22 cellular contexts compared by ENCODE assay signal in the genomic region with DNA sequence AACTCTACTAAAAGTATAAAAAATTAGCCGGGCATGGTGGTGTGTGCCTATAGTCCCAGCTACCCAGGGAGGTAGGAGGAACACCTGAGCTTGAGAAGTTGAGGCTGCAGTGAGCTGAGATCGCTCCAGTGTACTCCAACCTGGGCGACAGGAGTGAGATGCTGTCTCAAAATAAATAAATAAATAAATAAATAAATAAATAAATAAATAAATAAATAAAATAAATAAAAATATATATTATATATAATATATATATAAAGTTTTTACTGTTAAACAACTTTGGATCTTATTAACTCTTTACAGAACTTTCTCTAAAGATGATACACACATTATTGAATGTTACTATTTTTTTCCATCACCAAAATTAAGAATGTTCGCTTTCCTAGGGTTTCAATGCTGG. TPM values are rescaled to one million over a fixed set of nuclear protein-coding genes. Genes with fewer than 3 reads are reported as not detected.
DNase-seq lines count a peak whose midpoint lies in the region; FAIRE-seq and TF ChIP-seq lines count a peak whose summit lies in the region.
"Had no signal": no experiment of that assay in that cellular context is flagged by ENCODE, and none has a peak within 500 bp of the region (broad histone marks: within the 10 kb centered on the region; RNA-seq: fewer than 3 reads in every experiment).

No MANE protein-coding gene starts in this region.

- no peaks in the 10 kb centered on the region for H3K9me3 ChIP-seq in HEK293 (ENCODE audit: control insufficient read depth, insufficient read depth, low read depth, low read length)
- H3K9me3 ChIP-seq in kidney (ENCODE audit: control insufficient read depth in 1 of 2, low read length in 2 of 2): no peaks in the 10 kb centered on the region
- no peaks in the 10 kb centered on the region for H3K9me3 ChIP-seq in hepatocyte (ENCODE audit: low read depth)
- H3K9me3 ChIP-seq: BLaER1, Caco-2, HAP-1 had no signal

- no peak overlapping the region for H3K4me2 ChIP-seq in hepatocyte
- H3K4me2 ChIP-seq: BLaER1 had no signal

- DNase-seq in kidney: no peak
- DNase-seq in UCSD-AML1 (lab: John Stamatoyannopoulos, UW; ENCODE audit: unreplicated experiment): no peak
- no peak for DNase-seq in stimulated activated CD4-positive, alpha-beta T cell treated with anti-CD3 and anti-CD28 coated beads, Interleukin-1b, Interleukin-23, amount 100 ng/mL, for 48 hours
- no peak for DNase-seq in NCI-H345 treated with DMSO at 0.1 percent for 48 hours (lab: John Stamatoyannopoulos, UW; ENCODE audit: unreplicated experiment)
- DNase-seq in hepatocyte (ENCODE audit: low spot score): no peak
- DNase-seq: Caco-2; CD4-positive, CD25-positive, alpha-beta regulatory T cell; CD8-positive, alpha-beta T cell; DMS153; DND-41; GDM1; GOT3 had no signal

- H3K79me2 ChIP-seq in hepatocyte: no peaks in the 10 kb centered on the region

- WGBS in hepatocyte (ENCODE audit: low lambda C conversion rate, missing lambda C conversion rate): 96% methylated on average over 4 of the region's 4 CpGs

- no peaks in the 10 kb centered on the region for H3K4me1 ChIP-seq in HEK293 (ENCODE audit: control insufficient read depth, insufficient read depth, low read length)
- H3K4me1 ChIP-seq in kidney (ENCODE audit: control insufficient read depth in 1 of 2, insufficient read depth in 1 of 2, low read depth in 1 of 2, low read length in 2 of 2): no peaks in the 10 kb centered on the region
- H3K4me1 ChIP-seq in hepatocyte (ENCODE audit: insufficient read depth): no peaks in the 10 kb centered on the region
- H3K4me1 ChIP-seq: BLaER1, Caco-2, HAP-1 had no signal

- H3K27ac ChIP-seq in HEK293 (ENCODE audit: extremely low read depth, low read depth, low read length): no peak overlapping the region
- no peak overlapping the region for H3K27ac ChIP-seq in kidney (ENCODE audit: low read depth in 2 of 2, low read length in 2 of 2)
- no peak overlapping the region for H3K27ac ChIP-seq in hepatocyte
- H3K27ac ChIP-seq: 22Rv1, BLaER1, C4-2B had no signal

- H3K36me3 ChIP-seq in HEK293 (ENCODE audit: control insufficient read depth in 2 of 2, insufficient read depth in 1 of 2, low read length in 2 of 2): peaks cover 19 to 30% of the 10 kb centered on the region in 2 experiments
- peaks cover 5 to 10% of the 10 kb centered on the region in 2 donors for H3K36me3 ChIP-seq in kidney (ENCODE audit: control insufficient read depth in 1 of 2, insufficient read depth in 2 of 2, low read length in 2 of 2)
- H3K36me3 ChIP-seq in hepatocyte (replicated peaks; ENCODE audit: insufficient read depth, low read depth): no peaks in the 10 kb centered on the region

- TF ChIP-seq CTCF in HEK293 (tag by site-specific recombination; IDR thresholded peaks at IDR 0.05) (no peak), kidney (IDR thresholded peaks at IDR 0.05; ENCODE audit: borderline replicate concordance, extremely low read depth, insufficient read depth) (no peak), hepatocyte (IDR thresholded peaks at IDR 0.05; ENCODE audit: poor library complexity) (no peak)

- H3K27me3 ChIP-seq in hepatocyte: no peaks in the 10 kb centered on the region
- H3K27me3 ChIP-seq: BLaER1 had no signal

- H3K4me3 ChIP-seq in HEK293 (ENCODE audit: low read depth, low read length) (no peak overlapping the region), kidney (ENCODE audit: low read length in 2 of 2) (no peak overlapping the region), hepatocyte (no peak overlapping the region)
- H3K4me3 ChIP-seq: BLaER1, GM12878, HAP-1 had no signal

- H3K9me2 ChIP-seq in hepatocyte (replicated peaks; ENCODE audit: insufficient read depth): no peaks in the 10 kb centered on the region

- H4K20me1 ChIP-seq in hepatocyte (ENCODE audit: insufficient read depth, poor library complexity, severe bottlenecking): peaks cover 3% of the 10 kb centered on the region
- H4K20me1 ChIP-seq: BLaER1 had no signal

- H3K9ac ChIP-seq in kidney (ENCODE audit: low read length in 2 of 2): no peak overlapping the region
- H3K9ac ChIP-seq: BLaER1 had no signal

- intact Hi-C loops in kidney (cut with DNase I): no loop called here

- peak; percentile 84 for FAIRE-seq in A204.1 (lab: Jason Lieb, UNC)
- FAIRE-seq in TTC549 (lab: Jason Lieb, UNC): peak; percentile 37
- FAIRE-seq in kidney (lab: Jason Lieb, UNC): peak; percentile 38
- FAIRE-seq: GM12878, GM19239, H54 had no signal

- CTCF ChIA-PET in HEK293 (lab: Yijun Ruan, JAX): interaction anchor here (0.6 kb wide), 1 partner anchor 158 kb away, joined by 6 read pairs; no protein-coding TSS in a partner anchor

- H2AFZ ChIP-seq in hepatocyte: no peak overlapping the region

- POLR2A ChIA-PET in HEK293 (lab: Yijun Ruan, JAX): no interaction called here

TF ChIP-seq in HEK293, 187 proteins besides CTCF, POLR2A, EP300 and RAD21 (continues in another document):
- no peak for TF ChIP-seq ZNF10 (tag by site-specific recombination; IDR thresholded peaks at IDR 0.05)
- no peak for TF ChIP-seq YY1 (tag by site-specific recombination; IDR thresholded peaks at IDR 0.05)
- TF ChIP-seq ZNF394 (tag by site-specific recombination; IDR thresholded peaks at IDR 0.05; ENCODE audit: borderline replicate concordance): peak; percentile 87
- peak; percentile 48; the same call in 1 of the 2 replicates for TF ChIP-seq ZNF140 (tag by site-specific recombination; IDR thresholded peaks at IDR 0.05)
- no peak for TF ChIP-seq ZNF350 (tag by site-specific recombination; IDR thresholded peaks at IDR 0.05)
- TF ChIP-seq, protein P1, sequence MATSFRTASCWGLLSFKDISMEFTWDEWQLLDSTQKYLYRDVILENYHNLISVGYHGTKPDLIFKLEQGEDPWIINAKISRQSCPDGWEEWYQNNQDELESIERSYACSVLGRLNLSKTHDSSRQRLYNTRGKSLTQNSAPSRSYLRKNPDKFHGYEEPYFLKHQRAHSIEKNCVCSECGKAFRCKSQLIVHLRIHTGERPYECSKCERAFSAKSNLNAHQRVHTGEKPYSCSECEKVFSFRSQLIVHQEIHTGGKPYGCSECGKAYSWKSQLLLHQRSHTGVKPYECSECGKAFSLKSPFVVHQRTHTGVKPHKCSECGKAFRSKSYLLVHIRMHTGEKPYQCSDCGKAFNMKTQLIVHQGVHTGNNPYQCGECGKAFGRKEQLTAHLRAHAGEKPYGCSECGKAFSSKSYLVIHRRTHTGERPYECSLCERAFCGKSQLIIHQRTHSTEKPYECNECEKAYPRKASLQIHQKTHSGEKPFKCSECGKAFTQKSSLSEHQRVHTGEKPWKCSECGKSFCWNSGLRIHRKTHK (tag by site-specific recombination; IDR thresholded peaks at IDR 0.05): no peak
- TF ChIP-seq ZNF426 (tag by site-specific recombination; IDR thresholded peaks at IDR 0.05): peak; percentile 93
- 0 out of 2 replicates have a peak, but pooled peaks have one; percentile 37 for TF ChIP-seq ZNF664 (tag by site-specific recombination; IDR thresholded peaks at IDR 0.05)
- TF ChIP-seq ZBTB8A (tag by site-specific recombination; IDR thresholded peaks at IDR 0.05): peak; percentile 73
- TF ChIP-seq ZNF433 (tag by site-specific recombination; IDR thresholded peaks at IDR 0.05; ENCODE audit: low read depth): 0 out of 2 replicates have a peak, but pooled peaks have one; percentile 7
- TF ChIP-seq ZNF529 (tag by site-specific recombination; IDR thresholded peaks at IDR 0.05; ENCODE audit: insufficient replicate concordance): peak; percentile 39
- peak; percentile 29 for TF ChIP-seq ZNF654 (tag by site-specific recombination; IDR thresholded peaks at IDR 0.05; ENCODE audit: low read depth)
- TF ChIP-seq, protein P2, sequence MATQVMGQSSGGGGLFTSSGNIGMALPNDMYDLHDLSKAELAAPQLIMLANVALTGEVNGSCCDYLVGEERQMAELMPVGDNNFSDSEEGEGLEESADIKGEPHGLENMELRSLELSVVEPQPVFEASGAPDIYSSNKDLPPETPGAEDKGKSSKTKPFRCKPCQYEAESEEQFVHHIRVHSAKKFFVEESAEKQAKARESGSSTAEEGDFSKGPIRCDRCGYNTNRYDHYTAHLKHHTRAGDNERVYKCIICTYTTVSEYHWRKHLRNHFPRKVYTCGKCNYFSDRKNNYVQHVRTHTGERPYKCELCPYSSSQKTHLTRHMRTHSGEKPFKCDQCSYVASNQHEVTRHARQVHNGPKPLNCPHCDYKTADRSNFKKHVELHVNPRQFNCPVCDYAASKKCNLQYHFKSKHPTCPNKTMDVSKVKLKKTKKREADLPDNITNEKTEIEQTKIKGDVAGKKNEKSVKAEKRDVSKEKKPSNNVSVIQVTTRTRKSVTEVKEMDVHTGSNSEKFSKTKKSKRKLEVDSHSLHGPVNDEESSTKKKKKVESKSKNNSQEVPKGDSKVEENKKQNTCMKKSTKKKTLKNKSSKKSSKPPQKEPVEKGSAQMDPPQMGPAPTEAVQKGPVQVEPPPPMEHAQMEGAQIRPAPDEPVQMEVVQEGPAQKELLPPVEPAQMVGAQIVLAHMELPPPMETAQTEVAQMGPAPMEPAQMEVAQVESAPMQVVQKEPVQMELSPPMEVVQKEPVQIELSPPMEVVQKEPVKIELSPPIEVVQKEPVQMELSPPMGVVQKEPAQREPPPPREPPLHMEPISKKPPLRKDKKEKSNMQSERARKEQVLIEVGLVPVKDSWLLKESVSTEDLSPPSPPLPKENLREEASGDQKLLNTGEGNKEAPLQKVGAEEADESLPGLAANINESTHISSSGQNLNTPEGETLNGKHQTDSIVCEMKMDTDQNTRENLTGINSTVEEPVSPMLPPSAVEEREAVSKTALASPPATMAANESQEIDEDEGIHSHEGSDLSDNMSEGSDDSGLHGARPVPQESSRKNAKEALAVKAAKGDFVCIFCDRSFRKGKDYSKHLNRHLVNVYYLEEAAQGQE (tag by site-specific recombination; IDR thresholded peaks at IDR 0.05): peak; percentile 70; the same call in 1 of the 2 replicates
- peak; percentile 91 for TF ChIP-seq ZNF555 (tag by site-specific recombination; conservative IDR thresholded peaks at IDR 0.05)
- TF ChIP-seq ZNF558 (tag by site-specific recombination; IDR thresholded peaks at IDR 0.05): 0 out of 2 replicates have a peak, but pooled peaks have one; percentile 14
- no peak for TF ChIP-seq PRDM1 (tag by site-specific recombination; IDR thresholded peaks at IDR 0.05)
- TF ChIP-seq ZNF623 (tag by site-specific recombination; IDR thresholded peaks at IDR 0.05): peak; percentile 79
- TF ChIP-seq HOXD13 (CRISPR knock-in tag; IDR thresholded peaks at IDR 0.05; ENCODE audit: borderline replicate concordance): no peak

RNA-seq across cellular contexts. Expression of a gene that starts 38.4 kb away (rescaled TPM):
- total RNA-seq in kidney: 39.0 TPM
- polyA plus RNA-seq in kidney (ENCODE audit: insufficient read depth, low read depth, low replicate concordance): 16.4 TPM
- total RNA-seq in hepatocyte: 207 and 208 TPM in 2 replicates
- polyA plus RNA-seq in hepatocyte: 70.2 and 76.1 TPM in 2 replicates
